23 cellular contexts compared by ENCODE assay signal in the genomic region with DNA sequence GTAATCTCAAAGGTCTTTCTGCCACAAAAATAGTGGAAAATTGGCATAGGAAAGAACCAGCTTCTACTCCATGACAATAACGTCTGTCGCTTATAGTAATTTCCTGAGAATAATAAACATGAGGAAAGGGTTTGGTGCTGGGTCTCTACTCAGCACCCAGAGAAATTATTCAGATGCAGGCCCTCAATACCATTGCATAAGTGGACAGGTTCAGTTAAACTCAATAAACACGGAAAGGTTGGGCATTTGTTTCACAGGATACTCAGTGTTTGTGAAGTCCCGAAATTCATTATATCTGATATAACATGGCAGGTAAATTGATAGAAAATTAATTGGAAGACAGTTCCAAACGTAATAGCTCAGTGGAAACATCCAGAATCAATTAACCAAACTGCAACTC.
DNase-seq lines count a peak whose midpoint lies in the region; ATAC-seq and TF ChIP-seq lines count a peak whose summit lies in the region.
"Had no signal": no experiment of that assay in that cellular context is flagged by ENCODE, and none has a peak within 500 bp of the region (broad histone marks: within the 10 kb centered on the region; RNA-seq: fewer than 3 reads in every experiment).

No MANE protein-coding gene starts in this region.

- CTCF ChIA-PET in Caco-2 (lab: Charles Lee), result no interaction called here

- H3K27ac ChIP-seq in HUES48 (ENCODE audit: low read depth, low read length), result peak overlapping the region; percentile 23
- H3K27ac ChIP-seq in hepatocyte, result peak overlapping the region; percentile 66
- peak overlapping the region; percentile 9 to 86 (median 80) for H3K27ac ChIP-seq in right lobe of liver
- H3K27ac ChIP-seq: BLaER1 had no signal

- BruUV-seq in Caco-2 (replicated peaks; lab: Mats Ljungman, UMichigan), result no TSS peak

- peak; percentile 53 to 57 (median 56) for ATAC-seq in right lobe of liver
- ATAC-seq: CD8-positive, alpha-beta T cell; GM12878 had no signal

- H3K27me3 ChIP-seq in Caco-2 (replicated peaks; ENCODE audit: control insufficient read depth, insufficient read depth, low read length) (no peaks in the 10 kb centered on the region), HUES48 (ENCODE audit: control insufficient read depth, insufficient read depth, low read length) (no peaks in the 10 kb centered on the region), hepatocyte (no peaks in the 10 kb centered on the region), right lobe of liver (no peaks in the 10 kb centered on the region)
- H3K27me3 ChIP-seq: BE2C, BLaER1 had no signal

- H3K9me3 Mint-ChIP-seq in Caco-2 (ENCODE audit: unreplicated experiment) (no peaks in the 10 kb centered on the region), CD14-positive monocyte (peaks cover 0 to 4% (median 0%) of the 10 kb centered on the region in 7 donors)

- H3K27ac Mint-ChIP-seq in Caco-2 (ENCODE audit: unreplicated experiment), result no peak overlapping the region
- no peak overlapping the region for H3K27ac Mint-ChIP-seq in CD14-positive monocyte
- H3K27ac Mint-ChIP-seq: CD4-positive, alpha-beta T cell; CD8-positive, alpha-beta T cell had no signal

- peak overlapping the region; percentile 52 for H3K4me2 ChIP-seq in hepatocyte
- H3K4me2 ChIP-seq: BLaER1 had no signal

- H3K9me3 ChIP-seq in Caco-2 (no peaks in the 10 kb centered on the region), HUES48 (ENCODE audit: control insufficient read depth, insufficient read depth, low read length) (no peaks in the 10 kb centered on the region), hepatocyte (ENCODE audit: low read depth) (no peaks in the 10 kb centered on the region), right lobe of liver (no peaks in the 10 kb centered on the region)
- H3K9me3 ChIP-seq: BE2C, BLaER1 had no signal

- no peak overlapping the region for H3K9ac ChIP-seq in HUES48 (ENCODE audit: low read depth, low read length)
- H3K9ac ChIP-seq: BLaER1 had no signal

- peaks cover 23% of the 10 kb centered on the region for H3K4me1 ChIP-seq in Caco-2
- no peaks in the 10 kb centered on the region for H3K4me1 ChIP-seq in HUES48 (ENCODE audit: control insufficient read depth, insufficient read depth, low read length)
- H3K4me1 ChIP-seq in hepatocyte (ENCODE audit: insufficient read depth), result no peaks in the 10 kb centered on the region
- peaks cover 0 to 10% (median 0%) of the 10 kb centered on the region in 4 donors for H3K4me1 ChIP-seq in right lobe of liver
- H3K4me1 ChIP-seq: BE2C, BLaER1 had no signal

- H3K4me3 ChIP-seq in Caco-2 (ENCODE audit: low read depth, low read length) (peak overlapping the region; percentile 9; the same call in 1 of the 2 replicates), HUES48 (ENCODE audit: low read depth, low read length) (no peak overlapping the region), hepatocyte (no peak overlapping the region), right lobe of liver (peak overlapping the region; percentile 37 to 62 (median 60))
- H3K4me3 ChIP-seq: BLaER1, GM12878 had no signal

- intact Hi-C loops in Caco-2 (cut with micrococcal nuclease; ENCODE audit: unreplicated experiment) (no loop called here), right lobe of liver (cut with DNase I) (no loop called here), CD14-positive monocyte (cut with micrococcal nuclease) (no loop called here)

- no peak overlapping the region for H2AFZ ChIP-seq in hepatocyte

- H3K4me1 Mint-ChIP-seq in Caco-2 (ENCODE audit: low read depth, unreplicated experiment), result peaks cover 17% of the 10 kb centered on the region
- no peaks in the 10 kb centered on the region for H3K4me1 Mint-ChIP-seq in CD14-positive monocyte

- WGBS in hepatocyte (ENCODE audit: low lambda C conversion rate, missing lambda C conversion rate), result 88% methylated on average over 5 of the region's 5 CpGs
- WGBS in right lobe of liver (ENCODE audit: insufficient coverage, low coverage, low lambda C conversion rate, missing lambda C conversion rate), result 27% methylated on average over 5 of the region's 5 CpGs

- TF ChIP-seq POLR2A in right lobe of liver (IDR thresholded peaks at IDR 0.05), result no peak

- no peak for DNase-seq in Caco-2
- no peak for DNase-seq in hepatocyte (ENCODE audit: low spot score)
- no peak for DNase-seq in right lobe of liver
- no peak for DNase-seq in NCI-H526 (lab: John Stamatoyannopoulos, UW)
- DNase-seq in activated CD4-positive, alpha-beta T cell treated with anti-CD3 and anti-CD28 coated beads for 1 hour, result no peak
- DNase-seq in CD14-positive monocyte (ENCODE audit: low spot score), result no peak
- no peak for DNase-seq in OCI-M2 (lab: John Stamatoyannopoulos, UW; ENCODE audit: unreplicated experiment)
- DNase-seq: 8988T; ACHN; BE2C; C1 segment of cervical spinal cord; CD4-positive, alpha-beta T cell; CD8-positive, alpha-beta T cell; DMS 273 treated with DMSO at 0.1 percent for 48 hours; DMS153; DMS53; DMS79; DND-41; EL; GDM1 had no signal

- H3K9me2 ChIP-seq in hepatocyte (replicated peaks; ENCODE audit: insufficient read depth), result no peaks in the 10 kb centered on the region

- H3K27me3 Mint-ChIP-seq in Caco-2 (ENCODE audit: insufficient read depth, unreplicated experiment), result no peaks in the 10 kb centered on the region
- H3K27me3 Mint-ChIP-seq in CD14-positive monocyte (ENCODE audit: low read depth in 3 of 3), result no peaks in the 10 kb centered on the region
- H3K27me3 Mint-ChIP-seq: CD4-positive, alpha-beta T cell had no signal

- TF ChIP-seq CTCF in Caco-2 (IDR thresholded peaks at IDR 0.05; ENCODE audit: insufficient read depth in 1 of 2, low read depth in 1 of 2, low read length in 1 of 2, severe bottlenecking in 1 of 2, unreplicated experiment in 1 of 2), result no peak
- TF ChIP-seq CTCF in hepatocyte (IDR thresholded peaks at IDR 0.05; ENCODE audit: poor library complexity), result no peak
- TF ChIP-seq CTCF in right lobe of liver (IDR thresholded peaks at IDR 0.05), result no peak
- TF ChIP-seq CTCF in CD14-positive monocyte (IDR thresholded peaks at IDR 0.05), result no peak

- H3K79me2 ChIP-seq in hepatocyte, result peaks cover 2% of the 10 kb centered on the region

- POLR2A ChIA-PET in Caco-2 (lab: Charles Lee), result no interaction called here

- H3K4me3 Mint-ChIP-seq in Caco-2 (ENCODE audit: unreplicated experiment) (no peak overlapping the region), CD14-positive monocyte (no peak overlapping the region)
- H3K4me3 Mint-ChIP-seq: CD4-positive, alpha-beta T cell; CD8-positive, alpha-beta T cell had no signal

- H3K36me3 ChIP-seq in Caco-2 (ENCODE audit: control insufficient read depth, insufficient read depth, low read length), result no peaks in the 10 kb centered on the region
- H3K36me3 ChIP-seq in HUES48 (ENCODE audit: control insufficient read depth, insufficient read depth, low read length), result no peaks in the 10 kb centered on the region
- H3K36me3 ChIP-seq in hepatocyte (replicated peaks; ENCODE audit: insufficient read depth, low read depth), result no peaks in the 10 kb centered on the region
- H3K36me3 ChIP-seq in right lobe of liver, result no peaks in the 10 kb centered on the region
- H3K36me3 ChIP-seq: BE2C, BLaER1 had no signal

- H3K36me3 Mint-ChIP-seq in Caco-2 (ENCODE audit: insufficient read depth, unreplicated experiment), result no peaks in the 10 kb centered on the region
- no peaks in the 10 kb centered on the region for H3K36me3 Mint-ChIP-seq in CD14-positive monocyte
- H3K36me3 Mint-ChIP-seq: CD8-positive, alpha-beta T cell had no signal

- H4K20me1 ChIP-seq in hepatocyte (ENCODE audit: insufficient read depth, poor library complexity, severe bottlenecking), result no peaks in the 10 kb centered on the region
- H4K20me1 ChIP-seq: BLaER1 had no signal

Comparison
In these comparisons a context has a peak if more than half of its experiments do, and no peak if none do; other contexts are left out.
1. H3K4me3 ChIP-seq: peak in Caco-2 (single experiment) and right lobe of liver (3 of 3); none in HUES48 (single experiment) and hepatocyte (single experiment).
2. H3K27ac ChIP-seq: peak in every context shown above with its lines; median percentile 80 in right lobe of liver; 66 in hepatocyte; 23 in HUES48.